9 cellular contexts compared by ENCODE assay signal in genomic region chr17:50272246-50272645, GRCh38. TPM values are rescaled to one million over a fixed set of nuclear protein-coding genes. Genes with fewer than 3 reads are reported as not detected.
DNase-seq lines count a peak whose midpoint lies in the region; ATAC-seq and TF ChIP-seq lines count a peak whose summit lies in the region.
"Had no signal": no experiment of that assay in that cellular context is flagged by ENCODE, and none has a peak within 500 bp of the region (broad histone marks: within the 10 kb centered on the region; RNA-seq: fewer than 3 reads in every experiment).

No MANE protein-coding gene starts in this region.

- peaks cover 9 to 23% (median 22%) of the 10 kb centered on the region in 3 donors for H3K27me3 ChIP-seq in skeletal muscle tissue (ENCODE audit: control insufficient read depth in 3 of 3, insufficient read depth in 3 of 3, low read length in 3 of 3)

- no peaks in the 10 kb centered on the region for H3K36me3 Mint-ChIP-seq in activated B cell treated with CpG ODN at 0.5 μM for 24 hours (ENCODE audit: low read depth)

- intact Hi-C loops in activated B cell treated with CpG ODN at 0.5 μM for 24 hours (cut with micrococcal nuclease): no loop called here

- no peak for TF ChIP-seq POLR2A in erythroblast (IDR thresholded peaks at IDR 0.05; ENCODE audit: low read length)

- H3K36me3 ChIP-seq in skeletal muscle tissue (ENCODE audit: control insufficient read depth in 3 of 3, insufficient read depth in 3 of 3, low read length in 3 of 3): no peaks in the 10 kb centered on the region

- peaks cover 42% of the 10 kb centered on the region for H3K27me3 Mint-ChIP-seq in activated B cell treated with CpG ODN at 0.5 μM for 24 hours

- H3K4me1 Mint-ChIP-seq in activated B cell treated with CpG ODN at 0.5 μM for 24 hours: peaks cover 9% of the 10 kb centered on the region

- H3K9me3 Mint-ChIP-seq in activated B cell treated with CpG ODN at 0.5 μM for 24 hours: no peaks in the 10 kb centered on the region

- CTCF ChIA-PET in activated B cell treated with CpG ODN at 0.5 μM for 24 hours (lab: Charles Lee): interaction anchor here (1.0 to 4.5 kb wide), 7 partner anchors 16 to 178 kb away, joined by 3 to 26 read pairs (median 6); partner anchors contain the start of gene COL1A1

- no peaks in the 10 kb centered on the region for H3K9me3 ChIP-seq in skeletal muscle tissue (ENCODE audit: control insufficient read depth in 3 of 3, low read length in 3 of 3)

- peak overlapping the region in 1 of 3 donors; percentile 71 for H3K9ac ChIP-seq in skeletal muscle tissue (ENCODE audit: low read depth in 1 of 3, low read length in 3 of 3)

- no peak overlapping the region for H3K27ac Mint-ChIP-seq in activated B cell treated with CpG ODN at 0.5 μM for 24 hours

- peaks cover 15 to 27% (median 16%) of the 10 kb centered on the region in 3 donors for H3K4me1 ChIP-seq in skeletal muscle tissue (ENCODE audit: control insufficient read depth in 3 of 3, insufficient read depth in 3 of 3, low read length in 3 of 3)

- H3K4me3 Mint-ChIP-seq in activated B cell treated with CpG ODN at 0.5 μM for 24 hours: peak overlapping the region; percentile 68

- ATAC-seq in activated B cell treated with CpG ODN at 0.5 μM for 24 hours (ENCODE audit: low read depth): no peak

- POLR2A ChIA-PET in activated B cell treated with CpG ODN at 0.5 μM for 24 hours (lab: Charles Lee): no interaction called here

- DNase-seq in GM20000 (ENCODE audit: low spot score) (peak; percentile 10), activated B cell treated with CpG ODN at 0.5 μM for 24 hours (peak; percentile 10), hepatic stellate cell (ENCODE audit: low spot score) (peak; percentile 10), H4 (ENCODE audit: low spot score) (no peak), erythroblast (lab: John Stamatoyannopoulos, UW) (no peak), hypothalamus (lab: John Stamatoyannopoulos, UW) (no peak)
- DNase-seq in stimulated activated naive CD4-positive, alpha-beta T cell treated with Interleukin-2 at 50 U/mL for 16 hours (lab: John Stamatoyannopoulos, UW): no peak
- DNase-seq: dermis blood vessel endothelial cell had no signal

- peak overlapping the region; percentile 20 for H3K27ac ChIP-seq in skeletal muscle tissue (ENCODE audit: low read depth, low read length)

- H3K4me3 ChIP-seq in skeletal muscle tissue (ENCODE audit: low read length in 3 of 3): peak overlapping the region in 2 of 3 donors; percentile 73 to 79

- TF ChIP-seq CTCF in GM20000 (IDR thresholded peaks at IDR 0.05; ENCODE audit: extremely low read depth, missing control alignments) (no peak), activated B cell treated with CpG ODN at 0.5 μM for 24 hours (IDR thresholded peaks at IDR 0.05) (no peak)

RNA-seq across cellular contexts. Expression of gene TMEM92, which starts 2.0 kb away (rescaled TPM):
- total RNA-seq in activated B cell treated with CpG ODN at 0.5 μM for 24 hours (not detected in 2 replicates), skeletal muscle tissue (not detected)
- 5.6 and 7.4 TPM in 2 replicates for total RNA-seq in H4 (2014; rRNA removed; shearing (Covaris generic))

Comparison
In these comparisons a context has a peak if more than half of its experiments do, and no peak if none do; other contexts are left out.
1. DNase-seq: peak in GM20000 (single experiment), activated B cell treated with CpG ODN at 0.5 μM for 24 hours (single experiment) and hepatic stellate cell (single experiment); none in H4 (single experiment), erythroblast (0 of 2), stimulated activated naive CD4-positive, alpha-beta T cell treated with Interleukin-2 at 50 U/mL for 16 hours (single experiment) and hypothalamus (0 of 51).